ENCODE assay signal across 8 cellular contexts in genomic region chr11:64787526-64788320, GRCh38. TPM values are rescaled to one million over a fixed set of nuclear protein-coding genes. Genes with fewer than 3 reads are reported as not detected.
DNase-seq lines count a peak whose midpoint lies in the region; ATAC-seq and TF ChIP-seq lines count a peak whose summit lies in the region.

No MANE protein-coding gene starts in this region.

- no peak overlapping the region for H2BK5ac ChIP-seq in mesenchymal stem cell (ENCODE audit: low read depth, low read length, poor library complexity, severe bottlenecking)

- H4K91ac ChIP-seq in mesenchymal stem cell (ENCODE audit: low read length), result no peak overlapping the region

- H3K9me3 Mint-ChIP-seq in activated B cell treated with CpG ODN at 0.5 μM for 24 hours, result no peaks in the 10 kb centered on the region

- POLR2A ChIA-PET in activated B cell treated with CpG ODN at 0.5 μM for 24 hours (lab: Charles Lee), result interaction anchor here (0.7 to 1.7 kb wide), 5 partner anchors 8 to 446 kb away, joined by 3 to 6 read pairs (median 4); partner anchors contain the start of gene MAP4K2

- H3K27ac Mint-ChIP-seq in activated B cell treated with CpG ODN at 0.5 μM for 24 hours, result peak overlapping the region; percentile 73

- H4K8ac ChIP-seq in mesenchymal stem cell (ENCODE audit: low read length), result peak overlapping the region; percentile 72

- in situ Hi-C loops in KBM-7 (cut with MboI; ENCODE audit: low pct_unique_long_range_greater_than_20kb, low sequenced_read_pairs), result no loop called here

- H3K27me3 ChIP-seq in mesenchymal stem cell (ENCODE audit: control insufficient read depth in 1 of 2, insufficient read depth in 1 of 2, low read length in 2 of 2) (no peaks in the 10 kb centered on the region), thoracic aorta (replicated peaks; ENCODE audit: insufficient read depth) (no peaks in the 10 kb centered on the region)

- H2AK5ac ChIP-seq in mesenchymal stem cell (ENCODE audit: low read length, severe bottlenecking), result no peak overlapping the region

- peak; percentile 74 for ATAC-seq in activated B cell treated with CpG ODN at 0.5 μM for 24 hours (ENCODE audit: low read depth)
- ATAC-seq in thoracic aorta (ENCODE audit: insufficient number of reproducible peaks, low FRiP score, low read depth), result no peak
- ATAC-seq in HG03025 (IDR thresholded peaks at IDR 0.05; ENCODE audit: low FRiP score, unreplicated experiment), result no peak

- H3K4me1 ChIP-seq in mesenchymal stem cell (ENCODE audit: control insufficient read depth, insufficient read depth, low read depth, low read length), result peaks cover 4% of the 10 kb centered on the region
- no peaks in the 10 kb centered on the region for H3K4me1 ChIP-seq in thoracic aorta (ENCODE audit: control insufficient read depth in 1 of 2, low read depth in 2 of 2)

- no peak overlapping the region for H3K4me3 Mint-ChIP-seq in activated B cell treated with CpG ODN at 0.5 μM for 24 hours

- peaks cover 18% of the 10 kb centered on the region for H3K4me1 Mint-ChIP-seq in activated B cell treated with CpG ODN at 0.5 μM for 24 hours

- no peak overlapping the region for H3K14ac ChIP-seq in mesenchymal stem cell (ENCODE audit: low read length in 2 of 2)

- H3K27ac ChIP-seq in mesenchymal stem cell (ENCODE audit: low read length, poor library complexity, severe bottlenecking) (no peak overlapping the region), thoracic aorta (no peak overlapping the region)

- H2BK120ac ChIP-seq in mesenchymal stem cell (ENCODE audit: low read depth, low read length), result no peak overlapping the region

- peaks cover 36% of the 10 kb centered on the region for H3K36me3 Mint-ChIP-seq in activated B cell treated with CpG ODN at 0.5 μM for 24 hours (ENCODE audit: low read depth)

- H3K18ac ChIP-seq in mesenchymal stem cell (ENCODE audit: low read depth in 1 of 2, low read length in 2 of 2), result no peak overlapping the region

- no peak for TF ChIP-seq CTCF in activated B cell treated with CpG ODN at 0.5 μM for 24 hours (IDR thresholded peaks at IDR 0.05)
- peak; percentile 48 for TF ChIP-seq CTCF in thoracic aorta (IDR thresholded peaks at IDR 0.05)

- H3K4me3 ChIP-seq in mesenchymal stem cell (ENCODE audit: insufficient read depth in 1 of 2, low read depth in 1 of 2, low read length in 2 of 2), result no peak overlapping the region
- H3K4me3 ChIP-seq in thoracic aorta, result no peak overlapping the region

- no peak overlapping the region for H2BK15ac ChIP-seq in mesenchymal stem cell (ENCODE audit: low read depth, poor library complexity, severe bottlenecking)

- intact Hi-C loops in activated B cell treated with CpG ODN at 0.5 μM for 24 hours (cut with micrococcal nuclease), result loop anchor here (1.0 to 5.0 kb wide), 4 partner anchors 12 to 225 kb away; partner anchors contain the start of genes ARL2 and CDC42BPG

- peak overlapping the region; percentile 9 for H3K9ac ChIP-seq in mesenchymal stem cell (ENCODE audit: low read length)

- CTCF ChIA-PET in activated B cell treated with CpG ODN at 0.5 μM for 24 hours (lab: Charles Lee), result interaction anchor here (0.6 to 5.3 kb wide), 7 partner anchors 14 to 227 kb away, joined by 3 to 29 read pairs (median 3); partner anchors contain the start of genes MAP4K2 and MEN1

- H2BK12ac ChIP-seq in mesenchymal stem cell (ENCODE audit: low read length in 2 of 2), result no peak overlapping the region

- H3K27me3 Mint-ChIP-seq in activated B cell treated with CpG ODN at 0.5 μM for 24 hours, result no peaks in the 10 kb centered on the region

- DNase-seq in D341Med (ENCODE audit: low spot score) (peak; percentile 78), KBM-7 (peak; percentile 56), activated B cell treated with CpG ODN at 0.5 μM for 24 hours (peak; percentile 57), mesenchymal stem cell (peak; percentile 65), thoracic aorta (ENCODE audit: low spot score) (no peak), DMS79 (lab: John Stamatoyannopoulos, UW) (no peak)
- DNase-seq in effector CD4-positive, alpha-beta T cell, result peak; percentile 58

- H3K23ac ChIP-seq in mesenchymal stem cell (ENCODE audit: low read length in 2 of 2), result no peak overlapping the region

- H2AFZ ChIP-seq in mesenchymal stem cell (ENCODE audit: low read depth, low read length), result no peak overlapping the region

- no peak overlapping the region for H3K4ac ChIP-seq in mesenchymal stem cell (ENCODE audit: low read depth in 1 of 2, low read length in 2 of 2)

- no peaks in the 10 kb centered on the region for H3K9me3 ChIP-seq in mesenchymal stem cell (ENCODE audit: control insufficient read depth, low read length)
- H3K9me3 ChIP-seq in thoracic aorta, result no peaks in the 10 kb centered on the region

- no peak overlapping the region for H3K4me2 ChIP-seq in mesenchymal stem cell (ENCODE audit: low read length, poor library complexity, severe bottlenecking)

- H3K36me3 ChIP-seq in mesenchymal stem cell (ENCODE audit: control insufficient read depth in 1 of 2, insufficient read depth in 2 of 2, low read depth in 1 of 2, low read length in 2 of 2) (peaks cover 10 to 41% of the 10 kb centered on the region in 2 experiments), thoracic aorta (peaks cover 2% of the 10 kb centered on the region)

- no peaks in the 10 kb centered on the region for H3K79me1 ChIP-seq in mesenchymal stem cell (replicated peaks; ENCODE audit: low read length, poor library complexity, severe bottlenecking)

- 41% methylated on average over 12 of the region's 15 CpGs for WGBS in mesenchymal stem cell

RNA-seq across cellular contexts. Expression of gene SF1, which starts 9.4 kb away (rescaled TPM):
- total RNA-seq in activated B cell treated with CpG ODN at 0.5 μM for 24 hours (640 and 687 TPM in 2 replicates), thoracic aorta (100 to 1,000 TPM; 250 to 512 TPM)
- polyA plus RNA-seq in mesenchymal stem cell (2013, experiment 1 of 2), result 124 TPM
- 118 TPM for polyA plus RNA-seq in mesenchymal stem cell (2013, experiment 2 of 2)

RNA-seq across cellular contexts. Expression of gene MAP4K2, which starts 15.3 kb away (rescaled TPM):
- 69.1 and 73.6 TPM in 2 replicates for total RNA-seq in activated B cell treated with CpG ODN at 0.5 μM for 24 hours
- 12.3 TPM for polyA plus RNA-seq in mesenchymal stem cell (2013, experiment 1 of 2)
- polyA plus RNA-seq in mesenchymal stem cell (2013, experiment 2 of 2), result 13.7 TPM
- total RNA-seq in thoracic aorta, result 10 to 100 TPM; 23.3 to 39.1 TPM

RNA-seq across cellular contexts. Expression of gene MEN1, which starts 22.6 kb away (rescaled TPM):
- total RNA-seq in activated B cell treated with CpG ODN at 0.5 μM for 24 hours (35.1 and 44.6 TPM in 2 replicates), thoracic aorta (10 to 100 TPM; 11.6 to 16.0 TPM)
- polyA plus RNA-seq in mesenchymal stem cell (2013, experiment 1 of 2), result 30.3 TPM
- 29.2 TPM for polyA plus RNA-seq in mesenchymal stem cell (2013, experiment 2 of 2)

RNA-seq across cellular contexts. Expression of gene PYGM, which starts 27.9 kb away (rescaled TPM):
- total RNA-seq in activated B cell treated with CpG ODN at 0.5 μM for 24 hours, result 3.2 and 4.8 TPM in 2 replicates
- polyA plus RNA-seq in mesenchymal stem cell (2013, experiment 1 of 2), result 0.18 TPM
- polyA plus RNA-seq in mesenchymal stem cell (2013, experiment 2 of 2), result 0.21 TPM
- total RNA-seq in thoracic aorta, result 10 to 100 TPM; 12.2 to 13.4 TPM

RNA-seq across cellular contexts. Expression of gene RASGRP2, which starts 43.8 kb away (rescaled TPM):
- total RNA-seq in activated B cell treated with CpG ODN at 0.5 μM for 24 hours (165 and 177 TPM in 2 replicates), thoracic aorta (10 to 100 TPM; 78.4 to 89.1 TPM)
- 0.70 TPM for polyA plus RNA-seq in mesenchymal stem cell (2013, experiment 1 of 2)
- polyA plus RNA-seq in mesenchymal stem cell (2013, experiment 2 of 2), result 1.0 TPM

Comparison
In these comparisons a context has a peak if more than half of its experiments do, and no peak if none do; other contexts are left out.
1. DNase-seq: peak in D341Med (single experiment), KBM-7 (single experiment), activated B cell treated with CpG ODN at 0.5 μM for 24 hours (single experiment), effector CD4-positive, alpha-beta T cell (single experiment) and mesenchymal stem cell (single experiment); none in thoracic aorta (single experiment) and DMS79 (single experiment).